11 cellular contexts compared by ENCODE assay signal in genomic region chr13:40639226-40639681, GRCh38. TPM values are rescaled to one million over a fixed set of nuclear protein-coding genes. Genes with fewer than 3 reads are reported as not detected.
DNase-seq lines count a peak whose midpoint lies in the region; TF ChIP-seq lines count a peak whose summit lies in the region.
"Had no signal": no experiment of that assay in that cellular context is flagged by ENCODE, and none has a peak within 500 bp of the region (broad histone marks: within the 10 kb centered on the region; RNA-seq: fewer than 3 reads in every experiment).

No MANE protein-coding gene starts in this region.

- peaks cover 0 to 100% (median 71%) of the 10 kb centered on the region in 11 experiments; a peak in 17 of 22 replicates for H4K20me1 ChIP-seq in BLaER1 treated with 17β-estradiol and CSF1 and Interleukin-3, amounts not matched to agents 10 nM and 100 nM

- no peak for TF ChIP-seq CTCF in esophagus muscularis mucosa (IDR thresholded peaks at IDR 0.05)
- no peak for TF ChIP-seq CTCF in neutrophil (IDR thresholded peaks at IDR 0.05)
- no peak for TF ChIP-seq CTCF in GM20000 (IDR thresholded peaks at IDR 0.05; ENCODE audit: extremely low read depth, missing control alignments)

- no peak for TF ChIP-seq POLR2A in esophagus muscularis mucosa (IDR thresholded peaks at IDR 0.05; ENCODE audit: low read depth)

- no peak for TF ChIP-seq EP300 in esophagus muscularis mucosa (IDR thresholded peaks at IDR 0.05)

- peak overlapping the region in 3 of 11 experiments; percentile 1 to 48 (median 22); a peak in 2 of 22 replicates for H3K9ac ChIP-seq in BLaER1 treated with 17β-estradiol and CSF1 and Interleukin-3, amounts not matched to agents 10 nM and 100 nM

- peaks cover 0 to 28% (median 0%) of the 10 kb centered on the region in 11 experiments; a peak in 5 of 22 replicates for H3K36me3 ChIP-seq in BLaER1 treated with 17β-estradiol and CSF1 and Interleukin-3, amounts not matched to agents 10 nM and 100 nM
- no peaks in the 10 kb centered on the region for H3K36me3 ChIP-seq in esophagus muscularis mucosa
- no peaks in the 10 kb centered on the region for H3K36me3 ChIP-seq in neutrophil

- 0 out of 22 replicates have a peak, but pooled peaks cover 0 to 4% (median 0%) of the 10 kb centered on the region in 11 experiments for H3K9me3 ChIP-seq in BLaER1 treated with 17β-estradiol and CSF1 and Interleukin-3, amounts not matched to agents 10 nM and 100 nM (replicated peaks in 1 of 11)
- no peaks in the 10 kb centered on the region for H3K9me3 ChIP-seq in esophagus muscularis mucosa
- no peaks in the 10 kb centered on the region for H3K9me3 ChIP-seq in neutrophil

- 45% methylated on average over 4 of the region's 4 CpGs for WGBS in esophagus muscularis mucosa

- H3K27me3 ChIP-seq in BLaER1 treated with 17β-estradiol and CSF1 and Interleukin-3, amounts not matched to agents 10 nM and 100 nM, result no peaks in the 10 kb centered on the region
- H3K27me3 ChIP-seq in esophagus muscularis mucosa (no peaks in the 10 kb centered on the region), neutrophil (no peaks in the 10 kb centered on the region)

- peaks cover 41 to 79% (median 67%) of the 10 kb centered on the region in 10 experiments for H3K4me1 ChIP-seq in BLaER1 treated with 17β-estradiol and CSF1 and Interleukin-3, amounts not matched to agents 10 nM and 100 nM
- H3K4me1 ChIP-seq in esophagus muscularis mucosa (peaks cover 72 to 94% (median 82%) of the 10 kb centered on the region in 4 donors), neutrophil (ENCODE audit: control insufficient read depth in 1 of 2, insufficient read depth in 1 of 2, low read depth in 1 of 2, low read length in 1 of 2) (peaks cover 3 to 4% of the 10 kb centered on the region in 2 experiments)

- peak overlapping the region in 6 of 11 experiments; percentile 5 to 83 (median 54); a peak in 7 of 22 replicates for H3K27ac ChIP-seq in BLaER1 treated with 17β-estradiol and CSF1 and Interleukin-3, amounts not matched to agents 10 nM and 100 nM
- H3K27ac ChIP-seq in esophagus muscularis mucosa (replicated peaks in 1 of 4), result peak overlapping the region; percentile 34 to 59 (median 40)
- peak overlapping the region; percentile 3 for H3K27ac ChIP-seq in neutrophil

- no peak overlapping the region for H3K4me3 ChIP-seq in BLaER1 treated with 17β-estradiol and CSF1 and Interleukin-3, amounts not matched to agents 10 nM and 100 nM
- H3K4me3 ChIP-seq in esophagus muscularis mucosa (no peak overlapping the region), neutrophil (ENCODE audit: low read depth in 1 of 2, low read length in 1 of 2) (no peak overlapping the region)

- intact Hi-C loops in esophagus muscularis mucosa (cut with DNase I), result loop anchor here (5.0 kb wide), 1 partner anchor 37 kb away; no protein-coding TSS in a partner anchor

- H3K4me2 ChIP-seq in BLaER1 treated with 17β-estradiol and CSF1 and Interleukin-3, amounts not matched to agents 10 nM and 100 nM, result peak overlapping the region; percentile 4 to 73 (median 53); a peak in 21 of 22 replicates

- DNase-seq in NOMO-1 treated with dmso at 0.1 percent for 144 hours (lab: John Stamatoyannopoulos, UW; ENCODE audit: unreplicated experiment), result peak; percentile 15
- DNase-seq in esophagus muscularis mucosa (ENCODE audit: extremely low spot score), result no peak
- DNase-seq in GM20000 (ENCODE audit: low spot score), result no peak
- no peak for DNase-seq in activated CD4-positive, alpha-beta T cell treated with anti-CD3 and anti-CD28 coated beads for 4 hours
- DNase-seq in stimulated activated CD4-positive, alpha-beta T cell treated with anti-CD3 and anti-CD28 coated beads, Interleukin-2, amount 100 ng/mL, for 24 hours, result no peak
- no peak for DNase-seq in NCI-H1092 treated with DMSO at 0.1 percent for 48 hours (lab: John Stamatoyannopoulos, UW)
- DNase-seq: activated effector memory CD4-positive, alpha-beta T cell treated with anti-CD3 and anti-CD28 coated beads, Interleukin-2, amount 50 U/mL, for 16 hours; DND-41; stimulated activated CD4-positive, alpha-beta T cell treated with anti-CD3 and anti-CD28 coated beads, Interleukin-1b, Interleukin-23, amount 100 ng/mL, for 48 hours had no signal

RNA-seq across cellular contexts. Expression of gene FOXO1, which starts 27.2 kb away (rescaled TPM):
- 10 to 100 TPM; 65.6 to 87.4 (median 78.5) TPM for total RNA-seq in esophagus muscularis mucosa

Comparison
In these comparisons a context has a peak if more than half of its experiments do, and no peak if none do; other contexts are left out.
1. H3K27ac ChIP-seq: peak in every context shown above with its lines; median percentile 54 in BLaER1 treated with 17β-estradiol and CSF1 and Interleukin-3, amounts not matched to agents 10 nM and 100 nM; 40 in esophagus muscularis mucosa; 3 in neutrophil.